16 cellular contexts compared by ENCODE assay signal in the genomic region with DNA sequence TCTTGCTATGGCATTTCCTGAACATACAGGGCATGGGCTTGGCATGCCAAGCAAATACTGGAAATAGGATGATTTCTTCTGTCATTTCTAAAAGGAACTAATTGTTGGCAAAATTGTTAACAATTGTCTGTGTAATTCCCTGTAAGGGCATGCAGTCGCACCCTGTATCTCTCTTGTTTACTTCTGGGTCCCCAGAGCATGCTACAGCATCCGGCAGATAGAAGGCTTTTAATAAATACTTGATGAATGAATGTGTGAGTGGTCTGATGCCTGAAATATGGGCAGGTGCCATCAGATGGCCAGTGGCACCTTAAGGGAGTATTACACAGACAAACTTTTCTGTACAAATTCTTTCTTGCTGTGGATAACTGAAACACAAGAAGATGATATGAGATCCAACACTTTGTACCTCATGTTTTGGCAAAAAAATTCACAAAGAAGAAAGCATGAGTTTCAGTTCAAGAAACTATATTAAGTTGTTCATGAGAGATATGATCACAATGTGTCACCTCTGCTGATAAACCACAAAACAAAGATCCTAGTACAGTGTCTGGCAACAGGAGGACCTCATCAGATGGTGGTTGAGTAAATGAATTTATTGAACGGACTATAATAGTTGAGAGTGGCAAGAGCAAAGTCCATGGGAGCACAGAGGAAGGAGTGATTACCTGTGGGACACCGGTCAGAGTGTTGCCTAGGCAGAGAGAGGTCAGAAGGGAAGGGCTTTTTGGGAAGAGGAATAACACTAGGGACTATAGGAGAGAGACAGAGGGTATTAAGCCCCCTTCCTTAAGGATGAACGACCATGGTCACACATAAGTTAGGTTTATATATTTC.
"Had no signal": no experiment of that assay in that cellular context is flagged by ENCODE, and none has a peak within 500 bp of the region (broad histone marks: within the 10 kb centered on the region; RNA-seq: fewer than 3 reads in every experiment).

No MANE protein-coding gene starts in this region.

- H3K27ac Mint-ChIP-seq: activated naive CD4-positive, alpha-beta T cell treated with anti-CD3 and anti-CD28 coated beads for 36 hours; stimulated activated naive CD8-positive, alpha-beta T cell treated with anti-CD3 and anti-CD28 coated beads, Interleukin-15, Interleukin-2, amounts not matched to agents 100 ng/mL and 50 ng/mL, for 24 hours had no signal

- H3K4me3 ChIP-seq: adrenal gland, lower lobe of right lung, sigmoid colon, thoracic aorta had no signal

- H3K9me3 Mint-ChIP-seq: activated CD4-positive, alpha-beta memory T cell treated with anti-CD3 and anti-CD28 coated beads, Interleukin-2, amount 10 ng/mL, durations not matched to agents 7 days and 5 days; activated naive CD4-positive, alpha-beta T cell treated with anti-CD3 and anti-CD28 coated beads for 36 hours; central memory CD8-positive, alpha-beta T cell; stimulated activated naive CD8-positive, alpha-beta T cell treated with anti-CD3 and anti-CD28 coated beads, Interleukin-15, Interleukin-2, amounts not matched to agents 100 ng/mL and 50 ng/mL, for 24 hours had no signal

- H3K27ac ChIP-seq: adrenal gland, lower lobe of right lung, sigmoid colon, thoracic aorta had no signal

- H3K4me1 Mint-ChIP-seq: central memory CD8-positive, alpha-beta T cell; naive thymus-derived CD8-positive, alpha-beta T cell had no signal

- H3K9me3 ChIP-seq: adrenal gland, lower lobe of right lung, sigmoid colon, thoracic aorta had no signal

- H3K4me1 ChIP-seq: adrenal gland, lower lobe of right lung, sigmoid colon had no signal

- H3K27me3 ChIP-seq: adrenal gland, sigmoid colon had no signal

- DNase-seq: activated CD4-positive, alpha-beta memory T cell treated with anti-CD3 and anti-CD28 coated beads, Interleukin-2, amount 10 ng/mL, durations not matched to agents 7 days and 5 days; activated naive CD4-positive, alpha-beta T cell treated with anti-CD3 and anti-CD28 coated beads for 36 hours; adrenal gland; dermis blood vessel endothelial cell; lower lobe of right lung; midbrain; naive thymus-derived CD8-positive, alpha-beta T cell; occipital lobe; sigmoid colon; stimulated activated CD4-positive, alpha-beta T cell treated with anti-CD3 and anti-CD28 coated beads, Interleukin-4, amount 100 ng/mL, for 1 hour; stimulated activated CD8-positive, alpha-beta memory T cell treated with anti-CD3 and anti-CD28 coated beads, Interleukin-4, amount 100 ng/mL, for 48 hours; SW 1271; T-helper 9 cell had no signal

- H3K36me3 ChIP-seq: adrenal gland, lower lobe of right lung, sigmoid colon, thoracic aorta had no signal

- H3K4me3 Mint-ChIP-seq: activated CD4-positive, alpha-beta memory T cell treated with anti-CD3 and anti-CD28 coated beads, Interleukin-2, amount 10 ng/mL, durations not matched to agents 7 days and 5 days; activated naive CD4-positive, alpha-beta T cell treated with anti-CD3 and anti-CD28 coated beads for 36 hours; central memory CD8-positive, alpha-beta T cell; naive thymus-derived CD8-positive, alpha-beta T cell; stimulated activated naive CD8-positive, alpha-beta T cell treated with anti-CD3 and anti-CD28 coated beads, Interleukin-15, Interleukin-2, amounts not matched to agents 100 ng/mL and 50 ng/mL, for 24 hours had no signal

- ATAC-seq: lower lobe of right lung; naive thymus-derived CD8-positive, alpha-beta T cell had no signal
